In the genomic region with DNA sequence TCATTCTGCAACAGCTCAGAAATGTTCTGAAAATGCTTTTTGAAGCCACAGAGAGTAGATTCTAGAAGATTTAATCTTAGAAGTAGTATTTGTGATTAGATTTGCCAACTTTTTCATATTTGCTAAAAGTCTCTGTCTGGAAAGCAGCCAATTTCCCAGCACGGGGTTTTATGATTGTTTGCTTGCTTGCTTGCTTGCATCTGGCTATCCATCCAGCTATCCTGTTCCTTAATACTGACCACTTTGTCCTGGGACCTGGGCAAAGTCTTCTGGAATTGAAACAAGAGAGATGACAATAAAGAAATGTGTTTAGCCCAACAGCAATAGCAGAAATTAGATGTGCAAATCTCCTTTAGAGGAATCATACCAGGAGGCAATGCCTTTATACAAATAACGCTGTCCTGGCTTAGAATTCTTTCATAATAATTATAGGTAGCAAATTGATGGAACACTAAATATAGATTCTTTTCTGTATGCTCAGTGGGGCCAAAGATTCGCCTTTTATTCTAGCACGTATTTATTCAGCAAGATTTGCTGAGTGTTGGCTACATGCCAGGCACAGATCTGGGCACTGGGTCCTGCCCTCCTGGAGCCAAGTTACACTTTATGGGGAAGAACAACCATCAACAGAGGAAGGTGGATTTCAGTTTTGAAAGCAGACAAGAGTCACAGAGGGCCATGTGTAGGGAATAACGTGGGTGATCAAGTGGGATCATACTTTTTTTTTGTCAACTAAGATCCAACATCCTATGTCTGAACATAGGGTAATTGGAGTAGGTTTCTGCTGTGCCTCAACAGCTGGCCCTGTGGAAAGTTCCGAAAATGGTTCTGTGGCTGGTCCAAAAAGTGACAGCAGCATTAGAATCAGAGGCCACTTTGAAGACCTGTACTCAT, we compare ENCODE assay signal across 24 cellular contexts. TPM values are rescaled to one million over a fixed set of nuclear protein-coding genes. Genes with fewer than 3 reads are reported as not detected.
DNase-seq lines count a peak whose midpoint lies in the region; ATAC-seq and TF ChIP-seq lines count a peak whose summit lies in the region.
"Had no signal": no experiment of that assay in that cellular context is flagged by ENCODE, and none has a peak within 500 bp of the region (broad histone marks: within the 10 kb centered on the region; RNA-seq: fewer than 3 reads in every experiment).

No MANE protein-coding gene starts in this region.

- intact Hi-C loops in colonic mucosa (cut with DNase I) (no loop called here), transverse colon (cut with DNase I; ENCODE audit: low total_unique reads) (no loop called here)

- TF ChIP-seq CTCF in colonic mucosa (IDR thresholded peaks at IDR 0.05) = no peak
- TF ChIP-seq CTCF in transverse colon (IDR thresholded peaks at IDR 0.05) = no peak

- H3K9ac ChIP-seq in colonic mucosa (ENCODE audit: low read depth in 2 of 2, low read length in 2 of 2) = peak overlapping the region in 1 of 2 donors; percentile 22

- peak; percentile 24 for DNase-seq in NCI-H2171 treated with DMSO at 0.1 percent for 48 hours (lab: John Stamatoyannopoulos, UW)
- DNase-seq in NCI-H2171 (lab: John Stamatoyannopoulos, UW) = no peak
- DNase-seq in NCI-H345 (lab: John Stamatoyannopoulos, UW) = peak; percentile 54
- peak; percentile 66 for DNase-seq in colonic mucosa
- peak; percentile 47 for DNase-seq in transverse colon
- no peak for DNase-seq in kidney glomerular epithelial cell (lab: John Stamatoyannopoulos, UW)
- DNase-seq: activated gamma-delta T cell; CD8-positive, alpha-beta memory T cell; GF-D8; glutamatergic neuron; H9; immature natural killer cell; MM.1S; NCI-H524 treated with DMSO at 0.1 percent for 48 hours; sigmoid colon; stimulated activated CD4-positive, alpha-beta T cell treated with anti-CD3 and anti-CD28 coated beads, Interleukin-4, amount 100 ng/mL, for 1 hour; WERI-Rb-1 had no signal

- ATAC-seq in HG03571 (IDR thresholded peaks at IDR 0.05; ENCODE audit: unreplicated experiment) (no peak), GM21717 (IDR thresholded peaks at IDR 0.05; ENCODE audit: unreplicated experiment) (no peak)

- no peak for TF ChIP-seq EP300 in transverse colon (IDR thresholded peaks at IDR 0.05; ENCODE audit: low read depth)

- H3K4me1 ChIP-seq in colonic mucosa = peaks cover 7% of the 10 kb centered on the region
- peaks cover 0 to 39% (median 29%) of the 10 kb centered on the region in 4 donors for H3K4me1 ChIP-seq in transverse colon
- H3K4me1 ChIP-seq: A549, sigmoid colon had no signal

- TF ChIP-seq POLR2A in transverse colon (IDR thresholded peaks at IDR 0.05) = no peak

- H3K4me3 ChIP-seq in colonic mucosa = no peak overlapping the region
- H3K4me3 ChIP-seq in transverse colon = no peak overlapping the region
- H3K4me3 ChIP-seq: A549, ascending aorta, sigmoid colon, tibial artery had no signal

- WGBS in transverse colon (ENCODE audit: low coverage in 1 of 2), 2 donors = 23 to 46% methylated on average over 5 to 6 of the region's 6 CpGs

- in situ Hi-C loops in transverse colon (cut with MboI; ENCODE audit: low pct_ligation_motif_present in 1 of 4, low pct_unique_long_range_greater_than_20kb in 1 of 4, low sequenced_read_pairs in 3 of 4) = no loop called here

- H3K36me3 ChIP-seq in colonic mucosa (no peaks in the 10 kb centered on the region), transverse colon (no peaks in the 10 kb centered on the region)
- H3K36me3 ChIP-seq: ascending aorta, sigmoid colon, tibial artery, WERI-Rb-1 had no signal

- H3K27me3 ChIP-seq in colonic mucosa (no peaks in the 10 kb centered on the region), transverse colon (peaks cover 6% of the 10 kb centered on the region)
- H3K27me3 ChIP-seq: ascending aorta, sigmoid colon had no signal

- H3K9me3 ChIP-seq in colonic mucosa (no peaks in the 10 kb centered on the region), transverse colon (no peaks in the 10 kb centered on the region)
- H3K9me3 ChIP-seq: A549, ascending aorta, sigmoid colon, tibial artery had no signal

- H3K27ac ChIP-seq in colonic mucosa (peak overlapping the region; percentile 64), transverse colon (peak overlapping the region; percentile 49 to 72 (median 62))
- H3K27ac ChIP-seq: A549, ascending aorta, sigmoid colon, tibial artery, WERI-Rb-1 had no signal

RNA-seq across cellular contexts. Expression of a gene that starts 25.3 kb away (rescaled TPM):
- 1 to 10 TPM in 1 of 2 donors, under 1 TPM in 1; 0.89 to 4.2 TPM for total RNA-seq in colonic mucosa
- 100 to 1,000 TPM in 3 of 4 donors, not detected in 1; 151 to 247 (median 182) TPM for total RNA-seq in transverse colon
- total RNA-seq: ascending aorta; CD8-positive, alpha-beta memory T cell; epithelial cell of proximal tubule; H9; mesenteric fat pad had no signal

Comparison
In these comparisons a context has a peak if more than half of its experiments do, and no peak if none do; other contexts are left out.
1. DNase-seq: peak in NCI-H2171 treated with DMSO at 0.1 percent for 48 hours (single experiment), NCI-H345 (single experiment), colonic mucosa (single experiment) and transverse colon (single experiment); none in NCI-H2171 (single experiment) and kidney glomerular epithelial cell (single experiment).